11 cellular contexts compared by ENCODE assay signal in the genomic region with DNA sequence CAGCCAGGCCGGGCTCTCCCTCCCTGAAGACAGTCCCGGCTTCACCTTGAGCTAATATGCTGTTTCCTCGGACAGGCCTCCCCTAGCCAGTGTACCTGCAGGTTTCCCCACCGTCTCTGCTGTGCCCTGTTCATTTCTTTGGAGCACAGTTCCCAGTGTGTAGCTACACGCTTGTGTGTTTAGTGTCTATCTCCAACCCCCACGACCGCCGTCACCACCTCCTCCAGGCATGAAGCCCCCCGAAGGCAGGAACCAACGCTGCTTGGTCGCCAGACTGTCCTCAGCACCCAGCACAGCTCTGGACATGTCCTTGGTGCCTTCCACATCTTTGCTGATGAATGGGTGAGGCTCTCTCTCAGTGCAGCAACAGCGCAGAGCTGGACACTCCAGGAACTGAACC. TPM values are rescaled to one million over a fixed set of nuclear protein-coding genes. Genes with fewer than 3 reads are reported as not detected.
A peak's percentile ranks its signal among the peaks of the same experiment; 100 is the strongest.
DNase-seq lines count a peak whose midpoint lies in the region; ATAC-seq, FAIRE-seq and TF ChIP-seq lines count a peak whose summit lies in the region.
"Had no signal": no experiment of that assay in that cellular context is flagged by ENCODE, and none has a peak within 500 bp of the region (broad histone marks: within the 10 kb centered on the region; RNA-seq: fewer than 3 reads in every experiment).

No MANE protein-coding gene starts in this region.

- H3K27me3 Mint-ChIP-seq in chondrocyte (ENCODE audit: low read depth), result no peaks in the 10 kb centered on the region
- H3K27me3 Mint-ChIP-seq in stimulated activated naive CD8-positive, alpha-beta T cell treated with anti-CD3 and anti-CD28 coated beads, Interleukin-15, amount 100 ng/mL, for 72 hours, result peaks cover 24% of the 10 kb centered on the region

- DNase-seq in chondrocyte (ENCODE audit: low spot score) (peak; percentile 71), mesenchymal stem cell (no peak), urothelium cell line (ENCODE audit: low spot score) (no peak), KG1 (lab: John Stamatoyannopoulos, UW) (no peak), 8988T (no peak), GM19239 (ENCODE audit: insufficient read length, low spot score) (no peak)
- no peak for DNase-seq in stimulated activated naive CD8-positive, alpha-beta T cell treated with anti-CD3 and anti-CD28 coated beads, Interleukin-15, amount 100 ng/mL, for 72 hours

- peak overlapping the region; percentile 38; the same call in 1 of the 2 replicates for H2AFZ ChIP-seq in Loucy (ENCODE audit: low read length)
- H2AFZ ChIP-seq in mesenchymal stem cell (ENCODE audit: low read depth, low read length), result no peak overlapping the region

- WGBS in mesenchymal stem cell, result 92% methylated on average over 12 of the region's 12 CpGs

- FAIRE-seq in urothelium cell line (lab: Jason Lieb, UNC) (peak; percentile 84), GM19239 (lab: Jason Lieb, UNC) (no peak)

- H3K4me3 ChIP-seq in Loucy (ENCODE audit: low read length, poor library complexity, severe bottlenecking) (no peak overlapping the region), mesenchymal stem cell (ENCODE audit: insufficient read depth in 1 of 2, low read depth in 1 of 2, low read length in 2 of 2) (no peak overlapping the region)
- H3K4me3 ChIP-seq: SJCRH30 had no signal

- H3K27me3 ChIP-seq in Loucy (ENCODE audit: insufficient read depth, low read length, poor library complexity, severe bottlenecking) (no peaks in the 10 kb centered on the region), mesenchymal stem cell (ENCODE audit: control insufficient read depth in 1 of 2, insufficient read depth in 1 of 2, low read length in 2 of 2) (no peaks in the 10 kb centered on the region)
- H3K27me3 ChIP-seq: SJCRH30 had no signal

- H2BK12ac ChIP-seq in mesenchymal stem cell (ENCODE audit: low read length in 2 of 2), result peak overlapping the region; percentile 31 to 80

- H3K23ac ChIP-seq in mesenchymal stem cell (ENCODE audit: low read length in 2 of 2), result no peak overlapping the region

- peak overlapping the region; percentile 3 to 20 for H3K4ac ChIP-seq in mesenchymal stem cell (ENCODE audit: low read depth in 1 of 2, low read length in 2 of 2)

- no peak overlapping the region for H2BK5ac ChIP-seq in mesenchymal stem cell (ENCODE audit: low read depth, low read length, poor library complexity, severe bottlenecking)

- no peak overlapping the region for H2BK15ac ChIP-seq in mesenchymal stem cell (ENCODE audit: low read depth, poor library complexity, severe bottlenecking)

- no peak overlapping the region for H3K4me2 ChIP-seq in Loucy (ENCODE audit: low read depth, low read length, poor library complexity, severe bottlenecking)
- no peak overlapping the region for H3K4me2 ChIP-seq in mesenchymal stem cell (ENCODE audit: low read length, poor library complexity, severe bottlenecking)

- H3K4me1 ChIP-seq in Loucy (ENCODE audit: insufficient read depth, low read length, poor library complexity, severe bottlenecking), result peaks cover 2% of the 10 kb centered on the region
- H3K4me1 ChIP-seq in mesenchymal stem cell (ENCODE audit: control insufficient read depth, insufficient read depth, low read depth, low read length), result peaks cover 25% of the 10 kb centered on the region

- H2AK5ac ChIP-seq in mesenchymal stem cell (ENCODE audit: low read length, severe bottlenecking), result peak overlapping the region; percentile 47

- no peaks in the 10 kb centered on the region for H4K20me1 ChIP-seq in Loucy (ENCODE audit: insufficient read depth, low read length, poor library complexity, severe bottlenecking)

- H3K18ac ChIP-seq in mesenchymal stem cell (ENCODE audit: low read depth in 1 of 2, low read length in 2 of 2), result no peak overlapping the region

- peaks cover 48% of the 10 kb centered on the region for H3K4me1 Mint-ChIP-seq in chondrocyte (ENCODE audit: low read depth)
- H3K4me1 Mint-ChIP-seq in stimulated activated naive CD8-positive, alpha-beta T cell treated with anti-CD3 and anti-CD28 coated beads, Interleukin-15, amount 100 ng/mL, for 72 hours, result peaks cover 9% of the 10 kb centered on the region

- H3K14ac ChIP-seq in mesenchymal stem cell (ENCODE audit: low read length in 2 of 2), result no peak overlapping the region

- peak overlapping the region; percentile 75 for H4K91ac ChIP-seq in mesenchymal stem cell (ENCODE audit: low read length)

- no peak for TF ChIP-seq CTCF in Loucy (conservative IDR thresholded peaks at IDR 0.05; ENCODE audit: low read length)
- TF ChIP-seq CTCF in chondrocyte (IDR thresholded peaks at IDR 0.05), result no peak

- no peak overlapping the region for H2BK120ac ChIP-seq in mesenchymal stem cell (ENCODE audit: low read depth, low read length)

- H3K27ac ChIP-seq in mesenchymal stem cell (ENCODE audit: low read length, poor library complexity, severe bottlenecking), result no peak overlapping the region
- H3K27ac ChIP-seq: SJCRH30 had no signal

- H3K36me3 ChIP-seq in Loucy (ENCODE audit: insufficient read depth, low read length) (no peaks in the 10 kb centered on the region), mesenchymal stem cell (ENCODE audit: control insufficient read depth in 1 of 2, insufficient read depth in 2 of 2, low read depth in 1 of 2, low read length in 2 of 2) (no peaks in the 10 kb centered on the region)
- H3K36me3 ChIP-seq: SJCRH30 had no signal

- H3K79me2 ChIP-seq in Loucy (ENCODE audit: insufficient read depth, low read length), result no peaks in the 10 kb centered on the region

- no peaks in the 10 kb centered on the region for H3K9me2 ChIP-seq in Loucy (replicated peaks; ENCODE audit: low read depth, low read length)

- ATAC-seq in stimulated activated naive CD8-positive, alpha-beta T cell treated with anti-CD3 and anti-CD28 coated beads, Interleukin-15, amount 100 ng/mL, for 72 hours, result no peak

- H4K8ac ChIP-seq in mesenchymal stem cell (ENCODE audit: low read length), result no peak overlapping the region

- H3K79me1 ChIP-seq in mesenchymal stem cell (replicated peaks; ENCODE audit: low read length, poor library complexity, severe bottlenecking), result no peaks in the 10 kb centered on the region

- peaks cover 3% of the 10 kb centered on the region for H3K9me3 Mint-ChIP-seq in chondrocyte (ENCODE audit: low read depth)
- H3K9me3 Mint-ChIP-seq in stimulated activated naive CD8-positive, alpha-beta T cell treated with anti-CD3 and anti-CD28 coated beads, Interleukin-15, amount 100 ng/mL, for 72 hours, result no peaks in the 10 kb centered on the region
- H3K9me3 Mint-ChIP-seq: T-helper 1 cell treated with Interleukin-12 subunit alpha and Interleukin-12 subunit beta and Interleukin-4 antibody, amounts not matched to agents 30 μg/mL and 1 μg/mL, for 36 hours had no signal

- no peaks in the 10 kb centered on the region for H3K9me3 ChIP-seq in Loucy (ENCODE audit: insufficient read depth, low read depth, low read length)
- no peaks in the 10 kb centered on the region for H3K9me3 ChIP-seq in mesenchymal stem cell (ENCODE audit: control insufficient read depth, low read length)
- H3K9me3 ChIP-seq: SJCRH30 had no signal

- H3K9ac ChIP-seq in Loucy (ENCODE audit: low read depth, low read length, poor library complexity, severe bottlenecking) (no peak overlapping the region), mesenchymal stem cell (ENCODE audit: low read length) (no peak overlapping the region)

- H3K36me3 Mint-ChIP-seq in chondrocyte (ENCODE audit: low read depth), result no peaks in the 10 kb centered on the region
- H3K36me3 Mint-ChIP-seq: CD14-positive monocyte had no signal

- H3K4me3 Mint-ChIP-seq in chondrocyte (ENCODE audit: unreplicated experiment), result no peak overlapping the region
- H3K4me3 Mint-ChIP-seq in stimulated activated naive CD8-positive, alpha-beta T cell treated with anti-CD3 and anti-CD28 coated beads, Interleukin-15, amount 100 ng/mL, for 72 hours, result no peak overlapping the region
- H3K4me3 Mint-ChIP-seq: T-helper 1 cell treated with Interleukin-12 subunit alpha and Interleukin-12 subunit beta and Interleukin-4 antibody, amounts not matched to agents 30 μg/mL and 1 μg/mL, for 36 hours had no signal

- no peak overlapping the region for H3K27ac Mint-ChIP-seq in chondrocyte (ENCODE audit: unreplicated experiment)
- H3K27ac Mint-ChIP-seq in stimulated activated naive CD8-positive, alpha-beta T cell treated with anti-CD3 and anti-CD28 coated beads, Interleukin-15, amount 100 ng/mL, for 72 hours, result no peak overlapping the region
- H3K27ac Mint-ChIP-seq: T-helper 1 cell treated with Interleukin-12 subunit alpha and Interleukin-12 subunit beta and Interleukin-4 antibody, amounts not matched to agents 30 μg/mL and 1 μg/mL, for 36 hours had no signal

- no peaks in the 10 kb centered on the region for H3F3A ChIP-seq in Loucy (ENCODE audit: low read depth)

RNA-seq across cellular contexts. Expression of a gene that starts 26.2 kb away (rescaled TPM):
- 0.21 to 0.35 TPM in 2 of 3 replicates, not detected in the other for total RNA-seq in chondrocyte
- polyA plus RNA-seq in mesenchymal stem cell (2013, experiment 1 of 2), result 0.15 TPM
- 0.23 TPM for polyA plus RNA-seq in mesenchymal stem cell (2013, experiment 2 of 2)
- polyA plus RNA-seq: CD14-positive monocyte had no signal

RNA-seq across cellular contexts. Expression of a gene that starts 57.6 kb away (rescaled TPM):
- total RNA-seq in chondrocyte, result 88.5 to 128 TPM (median 127 TPM) in 3 replicates
- 307 TPM for polyA plus RNA-seq in mesenchymal stem cell (2013, experiment 1 of 2)
- polyA plus RNA-seq in mesenchymal stem cell (2013, experiment 2 of 2), result 298 TPM
